ENCODE assay signal across 1 cellular context in the genomic region with DNA sequence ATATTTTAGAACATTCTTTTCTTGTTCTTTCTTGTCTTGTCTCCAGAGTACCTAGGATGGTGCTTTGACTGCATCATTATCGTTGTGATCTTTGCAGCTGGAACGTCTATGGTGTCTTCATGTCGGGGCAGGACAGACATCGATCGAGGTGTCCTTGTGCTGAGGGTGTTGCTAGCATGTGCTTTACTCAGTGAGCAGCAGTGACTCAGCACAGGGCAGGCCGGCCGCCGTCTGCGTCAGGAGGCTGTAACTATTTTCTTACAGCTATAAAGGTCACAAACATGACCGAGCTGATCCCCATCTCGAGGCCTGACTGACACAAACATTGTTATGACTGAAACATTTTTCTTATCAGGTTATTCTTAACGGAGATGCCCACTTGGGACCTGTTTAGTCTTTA.
TF ChIP-seq lines count a peak whose summit lies in the region.

No MANE protein-coding gene starts in this region.

TF ChIP-seq in K562, 482 proteins besides CTCF, POLR2A, EP300 and RAD21 (continued from another document and continues in another):
- TF ChIP-seq, protein P1, sequence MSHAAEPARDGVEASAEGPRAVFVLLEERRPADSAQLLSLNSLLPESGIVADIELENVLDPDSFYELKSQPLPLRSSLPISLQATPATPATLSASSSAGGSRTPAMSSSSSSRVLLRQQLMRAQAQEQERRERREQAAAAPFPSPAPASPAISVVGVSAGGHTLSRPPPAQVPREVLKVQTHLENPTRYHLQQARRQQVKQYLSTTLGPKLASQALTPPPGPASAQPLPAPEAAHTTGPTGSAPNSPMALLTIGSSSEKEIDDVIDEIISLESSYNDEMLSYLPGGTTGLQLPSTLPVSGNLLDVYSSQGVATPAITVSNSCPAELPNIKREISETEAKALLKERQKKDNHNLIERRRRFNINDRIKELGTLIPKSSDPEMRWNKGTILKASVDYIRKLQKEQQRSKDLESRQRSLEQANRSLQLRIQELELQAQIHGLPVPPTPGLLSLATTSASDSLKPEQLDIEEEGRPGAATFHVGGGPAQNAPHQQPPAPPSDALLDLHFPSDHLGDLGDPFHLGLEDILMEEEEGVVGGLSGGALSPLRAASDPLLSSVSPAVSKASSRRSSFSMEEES (CRISPR knock-in tag; IDR thresholded peaks at IDR 0.05), result no peak
- TF ChIP-seq SIX5 (IDR thresholded peaks at IDR 0.05; ENCODE audit: borderline replicate concordance in 1 of 2, insufficient read depth in 1 of 2, low read depth in 1 of 2, low read length in 2 of 2) (no peak), MTA1 (IDR thresholded peaks at IDR 0.05; ENCODE audit: borderline replicate concordance) (no peak), MTA2 (IDR thresholded peaks at IDR 0.05; ENCODE audit: low read depth) (no peak), FIP1L1 (IDR thresholded peaks at IDR 0.05; ENCODE audit: low read depth, low read length, poor library complexity, severe bottlenecking) (no peak), ATF6 (CRISPR knock-in tag; IDR thresholded peaks at IDR 0.05) (0 out of 2 replicates have a peak, but pooled peaks have one; percentile 51), CEBPZ (IDR thresholded peaks at IDR 0.05; ENCODE audit: borderline replicate concordance, low read depth, low read length) (no peak), CREM (IDR thresholded peaks at IDR 0.05; ENCODE audit: low read depth) (0 out of 2 replicates have a peak, but pooled peaks have one; percentile 8), CBX3 (IDR thresholded peaks at IDR 0.05; ENCODE audit: borderline replicate concordance in 1 of 2, low read length in 2 of 2) (peak in 1 of 2 experiments; percentile 72; a peak in 1 of 3 replicates), ZNF668 (CRISPR knock-in tag; IDR thresholded peaks at IDR 0.05) (no peak), ZBTB7A (IDR thresholded peaks at IDR 0.05; ENCODE audit: borderline replicate concordance, control insufficient read depth, low read depth, low read length) (no peak), FOXK1 (CRISPR knock-in tag; IDR thresholded peaks at IDR 0.05; ENCODE audit: borderline replicate concordance) (peak; percentile 68; the same call in 1 of the 2 replicates), TEAD4 (IDR thresholded peaks at IDR 0.05; ENCODE audit: low read length) (no peak), TEAD4 (CRISPR knock-in tag; IDR thresholded peaks at IDR 0.05; ENCODE audit: borderline replicate concordance) (0 out of 2 replicates have a peak, but pooled peaks have one; percentile 34), MBD2 (IDR thresholded peaks at IDR 0.05; ENCODE audit: borderline replicate concordance, low read depth) (no peak), CXXC5 (CRISPR knock-in tag; IDR thresholded peaks at IDR 0.05) (no peak), PPARD (CRISPR knock-in tag; IDR thresholded peaks at IDR 0.05) (no peak), POU5F1 (IDR thresholded peaks at IDR 0.05; ENCODE audit: borderline replicate concordance, low read depth, low read length, partially characterized antibody) (no peak), KLF16 (IDR thresholded peaks at IDR 0.05) (no peak), NFE2L1 (tag; IDR thresholded peaks at IDR 0.05; ENCODE audit: borderline replicate concordance, low read depth) (no peak), PCBP1 (IDR thresholded peaks at IDR 0.05; ENCODE audit: low read depth, low read length, poor library complexity, severe bottlenecking) (no peak), DACH1 (IDR thresholded peaks at IDR 0.05; ENCODE audit: partially characterized antibody) (no peak)
- TF ChIP-seq, protein P2, sequence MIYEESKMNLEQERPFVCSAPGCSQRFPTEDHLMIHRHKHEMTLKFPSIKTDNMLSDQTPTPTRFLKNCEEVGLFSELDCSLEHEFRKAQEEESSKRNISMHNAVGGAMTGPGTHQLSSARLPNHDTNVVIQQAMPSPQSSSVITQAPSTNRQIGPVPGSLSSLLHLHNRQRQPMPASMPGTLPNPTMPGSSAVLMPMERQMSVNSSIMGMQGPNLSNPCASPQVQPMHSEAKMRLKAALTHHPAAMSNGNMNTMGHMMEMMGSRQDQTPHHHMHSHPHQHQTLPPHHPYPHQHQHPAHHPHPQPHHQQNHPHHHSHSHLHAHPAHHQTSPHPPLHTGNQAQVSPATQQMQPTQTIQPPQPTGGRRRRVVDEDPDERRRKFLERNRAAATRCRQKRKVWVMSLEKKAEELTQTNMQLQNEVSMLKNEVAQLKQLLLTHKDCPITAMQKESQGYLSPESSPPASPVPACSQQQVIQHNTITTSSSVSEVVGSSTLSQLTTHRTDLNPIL (CRISPR knock-in tag; IDR thresholded peaks at IDR 0.05), result no peak
- TF ChIP-seq, protein P3, sequence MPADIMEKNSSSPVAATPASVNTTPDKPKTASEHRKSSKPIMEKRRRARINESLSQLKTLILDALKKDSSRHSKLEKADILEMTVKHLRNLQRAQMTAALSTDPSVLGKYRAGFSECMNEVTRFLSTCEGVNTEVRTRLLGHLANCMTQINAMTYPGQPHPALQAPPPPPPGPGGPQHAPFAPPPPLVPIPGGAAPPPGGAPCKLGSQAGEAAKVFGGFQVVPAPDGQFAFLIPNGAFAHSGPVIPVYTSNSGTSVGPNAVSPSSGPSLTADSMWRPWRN (IDR thresholded peaks at IDR 0.05; ENCODE audit: low read depth), result no peak
- TF ChIP-seq, protein P4, sequence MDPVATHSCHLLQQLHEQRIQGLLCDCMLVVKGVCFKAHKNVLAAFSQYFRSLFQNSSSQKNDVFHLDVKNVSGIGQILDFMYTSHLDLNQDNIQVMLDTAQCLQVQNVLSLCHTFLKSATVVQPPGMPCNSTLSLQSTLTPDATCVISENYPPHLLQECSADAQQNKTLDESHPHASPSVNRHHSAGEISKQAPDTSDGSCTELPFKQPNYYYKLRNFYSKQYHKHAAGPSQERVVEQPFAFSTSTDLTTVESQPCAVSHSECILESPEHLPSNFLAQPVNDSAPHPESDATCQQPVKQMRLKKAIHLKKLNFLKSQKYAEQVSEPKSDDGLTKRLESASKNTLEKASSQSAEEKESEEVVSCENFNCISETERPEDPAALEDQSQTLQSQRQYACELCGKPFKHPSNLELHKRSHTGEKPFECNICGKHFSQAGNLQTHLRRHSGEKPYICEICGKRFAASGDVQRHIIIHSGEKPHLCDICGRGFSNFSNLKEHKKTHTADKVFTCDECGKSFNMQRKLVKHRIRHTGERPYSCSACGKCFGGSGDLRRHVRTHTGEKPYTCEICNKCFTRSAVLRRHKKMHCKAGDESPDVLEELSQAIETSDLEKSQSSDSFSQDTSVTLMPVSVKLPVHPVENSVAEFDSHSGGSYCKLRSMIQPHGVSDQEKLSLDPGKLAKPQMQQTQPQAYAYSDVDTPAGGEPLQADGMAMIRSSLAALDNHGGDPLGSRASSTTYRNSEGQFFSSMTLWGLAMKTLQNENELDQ (CRISPR knock-in tag; IDR thresholded peaks at IDR 0.05; ENCODE audit: borderline replicate concordance), result no peak
- TF ChIP-seq, protein P5, sequence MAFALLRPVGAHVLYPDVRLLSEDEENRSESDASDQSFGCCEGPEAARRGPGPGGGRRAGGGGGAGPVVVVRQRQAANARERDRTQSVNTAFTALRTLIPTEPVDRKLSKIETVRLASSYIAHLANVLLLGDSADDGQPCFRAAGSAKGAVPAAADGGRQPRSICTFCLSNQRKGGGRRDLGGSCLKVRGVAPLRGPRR (CRISPR knock-in tag; IDR thresholded peaks at IDR 0.05), result no peak
- TF ChIP-seq, protein P6, sequence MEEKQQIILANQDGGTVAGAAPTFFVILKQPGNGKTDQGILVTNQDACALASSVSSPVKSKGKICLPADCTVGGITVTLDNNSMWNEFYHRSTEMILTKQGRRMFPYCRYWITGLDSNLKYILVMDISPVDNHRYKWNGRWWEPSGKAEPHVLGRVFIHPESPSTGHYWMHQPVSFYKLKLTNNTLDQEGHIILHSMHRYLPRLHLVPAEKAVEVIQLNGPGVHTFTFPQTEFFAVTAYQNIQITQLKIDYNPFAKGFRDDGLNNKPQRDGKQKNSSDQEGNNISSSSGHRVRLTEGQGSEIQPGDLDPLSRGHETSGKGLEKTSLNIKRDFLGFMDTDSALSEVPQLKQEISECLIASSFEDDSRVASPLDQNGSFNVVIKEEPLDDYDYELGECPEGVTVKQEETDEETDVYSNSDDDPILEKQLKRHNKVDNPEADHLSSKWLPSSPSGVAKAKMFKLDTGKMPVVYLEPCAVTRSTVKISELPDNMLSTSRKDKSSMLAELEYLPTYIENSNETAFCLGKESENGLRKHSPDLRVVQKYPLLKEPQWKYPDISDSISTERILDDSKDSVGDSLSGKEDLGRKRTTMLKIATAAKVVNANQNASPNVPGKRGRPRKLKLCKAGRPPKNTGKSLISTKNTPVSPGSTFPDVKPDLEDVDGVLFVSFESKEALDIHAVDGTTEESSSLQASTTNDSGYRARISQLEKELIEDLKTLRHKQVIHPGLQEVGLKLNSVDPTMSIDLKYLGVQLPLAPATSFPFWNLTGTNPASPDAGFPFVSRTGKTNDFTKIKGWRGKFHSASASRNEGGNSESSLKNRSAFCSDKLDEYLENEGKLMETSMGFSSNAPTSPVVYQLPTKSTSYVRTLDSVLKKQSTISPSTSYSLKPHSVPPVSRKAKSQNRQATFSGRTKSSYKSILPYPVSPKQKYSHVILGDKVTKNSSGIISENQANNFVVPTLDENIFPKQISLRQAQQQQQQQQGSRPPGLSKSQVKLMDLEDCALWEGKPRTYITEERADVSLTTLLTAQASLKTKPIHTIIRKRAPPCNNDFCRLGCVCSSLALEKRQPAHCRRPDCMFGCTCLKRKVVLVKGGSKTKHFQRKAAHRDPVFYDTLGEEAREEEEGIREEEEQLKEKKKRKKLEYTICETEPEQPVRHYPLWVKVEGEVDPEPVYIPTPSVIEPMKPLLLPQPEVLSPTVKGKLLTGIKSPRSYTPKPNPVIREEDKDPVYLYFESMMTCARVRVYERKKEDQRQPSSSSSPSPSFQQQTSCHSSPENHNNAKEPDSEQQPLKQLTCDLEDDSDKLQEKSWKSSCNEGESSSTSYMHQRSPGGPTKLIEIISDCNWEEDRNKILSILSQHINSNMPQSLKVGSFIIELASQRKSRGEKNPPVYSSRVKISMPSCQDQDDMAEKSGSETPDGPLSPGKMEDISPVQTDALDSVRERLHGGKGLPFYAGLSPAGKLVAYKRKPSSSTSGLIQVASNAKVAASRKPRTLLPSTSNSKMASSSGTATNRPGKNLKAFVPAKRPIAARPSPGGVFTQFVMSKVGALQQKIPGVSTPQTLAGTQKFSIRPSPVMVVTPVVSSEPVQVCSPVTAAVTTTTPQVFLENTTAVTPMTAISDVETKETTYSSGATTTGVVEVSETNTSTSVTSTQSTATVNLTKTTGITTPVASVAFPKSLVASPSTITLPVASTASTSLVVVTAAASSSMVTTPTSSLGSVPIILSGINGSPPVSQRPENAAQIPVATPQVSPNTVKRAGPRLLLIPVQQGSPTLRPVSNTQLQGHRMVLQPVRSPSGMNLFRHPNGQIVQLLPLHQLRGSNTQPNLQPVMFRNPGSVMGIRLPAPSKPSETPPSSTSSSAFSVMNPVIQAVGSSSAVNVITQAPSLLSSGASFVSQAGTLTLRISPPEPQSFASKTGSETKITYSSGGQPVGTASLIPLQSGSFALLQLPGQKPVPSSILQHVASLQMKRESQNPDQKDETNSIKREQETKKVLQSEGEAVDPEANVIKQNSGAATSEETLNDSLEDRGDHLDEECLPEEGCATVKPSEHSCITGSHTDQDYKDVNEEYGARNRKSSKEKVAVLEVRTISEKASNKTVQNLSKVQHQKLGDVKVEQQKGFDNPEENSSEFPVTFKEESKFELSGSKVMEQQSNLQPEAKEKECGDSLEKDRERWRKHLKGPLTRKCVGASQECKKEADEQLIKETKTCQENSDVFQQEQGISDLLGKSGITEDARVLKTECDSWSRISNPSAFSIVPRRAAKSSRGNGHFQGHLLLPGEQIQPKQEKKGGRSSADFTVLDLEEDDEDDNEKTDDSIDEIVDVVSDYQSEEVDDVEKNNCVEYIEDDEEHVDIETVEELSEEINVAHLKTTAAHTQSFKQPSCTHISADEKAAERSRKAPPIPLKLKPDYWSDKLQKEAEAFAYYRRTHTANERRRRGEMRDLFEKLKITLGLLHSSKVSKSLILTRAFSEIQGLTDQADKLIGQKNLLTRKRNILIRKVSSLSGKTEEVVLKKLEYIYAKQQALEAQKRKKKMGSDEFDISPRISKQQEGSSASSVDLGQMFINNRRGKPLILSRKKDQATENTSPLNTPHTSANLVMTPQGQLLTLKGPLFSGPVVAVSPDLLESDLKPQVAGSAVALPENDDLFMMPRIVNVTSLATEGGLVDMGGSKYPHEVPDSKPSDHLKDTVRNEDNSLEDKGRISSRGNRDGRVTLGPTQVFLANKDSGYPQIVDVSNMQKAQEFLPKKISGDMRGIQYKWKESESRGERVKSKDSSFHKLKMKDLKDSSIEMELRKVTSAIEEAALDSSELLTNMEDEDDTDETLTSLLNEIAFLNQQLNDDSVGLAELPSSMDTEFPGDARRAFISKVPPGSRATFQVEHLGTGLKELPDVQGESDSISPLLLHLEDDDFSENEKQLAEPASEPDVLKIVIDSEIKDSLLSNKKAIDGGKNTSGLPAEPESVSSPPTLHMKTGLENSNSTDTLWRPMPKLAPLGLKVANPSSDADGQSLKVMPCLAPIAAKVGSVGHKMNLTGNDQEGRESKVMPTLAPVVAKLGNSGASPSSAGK (IDR thresholded peaks at IDR 0.05), result peak; percentile 100
